Comparison of ENCODE assay signal across 2 cellular contexts in the genomic region with DNA sequence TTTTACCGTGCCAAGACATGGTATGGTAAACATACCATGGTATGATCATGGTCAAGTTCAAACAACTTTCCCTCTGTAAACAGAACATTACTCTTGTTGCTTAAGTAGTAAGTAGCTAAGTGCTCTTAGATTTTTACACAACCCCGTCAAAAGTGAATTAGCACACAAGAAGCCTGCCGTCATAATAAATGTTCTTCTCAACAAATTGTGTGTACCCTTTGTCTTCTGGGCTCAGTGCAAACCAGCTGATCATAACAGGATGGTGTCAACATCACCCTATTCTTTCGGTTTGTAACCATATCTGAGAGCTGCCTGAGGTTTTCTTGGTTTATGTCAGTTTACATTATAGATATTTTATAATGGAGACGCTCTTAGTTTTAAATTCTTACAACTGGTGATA.
TF ChIP-seq lines count a peak whose summit lies in the region.

No MANE protein-coding gene starts in this region.

TF ChIP-seq in SK-N-SH, 30 proteins besides CTCF, POLR2A, EP300 and RAD21 (continued from another document):
- TF ChIP-seq, protein P1, sequence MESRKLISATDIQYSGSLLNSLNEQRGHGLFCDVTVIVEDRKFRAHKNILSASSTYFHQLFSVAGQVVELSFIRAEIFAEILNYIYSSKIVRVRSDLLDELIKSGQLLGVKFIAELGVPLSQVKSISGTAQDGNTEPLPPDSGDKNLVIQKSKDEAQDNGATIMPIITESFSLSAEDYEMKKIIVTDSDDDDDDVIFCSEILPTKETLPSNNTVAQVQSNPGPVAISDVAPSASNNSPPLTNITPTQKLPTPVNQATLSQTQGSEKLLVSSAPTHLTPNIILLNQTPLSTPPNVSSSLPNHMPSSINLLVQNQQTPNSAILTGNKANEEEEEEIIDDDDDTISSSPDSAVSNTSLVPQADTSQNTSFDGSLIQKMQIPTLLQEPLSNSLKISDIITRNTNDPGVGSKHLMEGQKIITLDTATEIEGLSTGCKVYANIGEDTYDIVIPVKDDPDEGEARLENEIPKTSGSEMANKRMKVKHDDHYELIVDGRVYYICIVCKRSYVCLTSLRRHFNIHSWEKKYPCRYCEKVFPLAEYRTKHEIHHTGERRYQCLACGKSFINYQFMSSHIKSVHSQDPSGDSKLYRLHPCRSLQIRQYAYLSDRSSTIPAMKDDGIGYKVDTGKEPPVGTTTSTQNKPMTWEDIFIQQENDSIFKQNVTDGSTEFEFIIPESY (IDR thresholded peaks at IDR 0.05; ENCODE audit: borderline replicate concordance, low read depth): no peak
- TF ChIP-seq GATA2 (CRISPR knock-in tag; IDR thresholded peaks at IDR 0.05) (no peak), RXRA (IDR thresholded peaks at IDR 0.05; ENCODE audit: borderline replicate concordance, low read depth) (no peak), MXI1 (IDR thresholded peaks at IDR 0.05; ENCODE audit: low read depth, low read length) (no peak), YY1 (IDR thresholded peaks at IDR 0.05; ENCODE audit: low read depth) (no peak), SIN3A (IDR thresholded peaks at IDR 0.05; ENCODE audit: borderline replicate concordance, low read depth, low read length) (no peak), NRF1 (IDR thresholded peaks at IDR 0.05; ENCODE audit: low read depth, low read length) (no peak), NFIC (IDR thresholded peaks at IDR 0.05; ENCODE audit: borderline replicate concordance) (no peak), ELF1 (IDR thresholded peaks at IDR 0.05) (no peak), TCF12 (IDR thresholded peaks at IDR 0.05) (no peak), RCOR1 (IDR thresholded peaks at IDR 0.05; ENCODE audit: low read length) (no peak), EZH2phosphoT487 (IDR thresholded peaks at IDR 0.05; ENCODE audit: borderline replicate concordance, low read depth) (no peak)
- TF ChIP-seq, protein P2, sequence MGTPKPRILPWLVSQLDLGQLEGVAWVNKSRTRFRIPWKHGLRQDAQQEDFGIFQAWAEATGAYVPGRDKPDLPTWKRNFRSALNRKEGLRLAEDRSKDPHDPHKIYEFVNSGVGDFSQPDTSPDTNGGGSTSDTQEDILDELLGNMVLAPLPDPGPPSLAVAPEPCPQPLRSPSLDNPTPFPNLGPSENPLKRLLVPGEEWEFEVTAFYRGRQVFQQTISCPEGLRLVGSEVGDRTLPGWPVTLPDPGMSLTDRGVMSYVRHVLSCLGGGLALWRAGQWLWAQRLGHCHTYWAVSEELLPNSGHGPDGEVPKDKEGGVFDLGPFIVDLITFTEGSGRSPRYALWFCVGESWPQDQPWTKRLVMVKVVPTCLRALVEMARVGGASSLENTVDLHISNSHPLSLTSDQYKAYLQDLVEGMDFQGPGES (IDR thresholded peaks at IDR 0.05; ENCODE audit: low read depth, low read length): no peak
- TF ChIP-seq, protein P3, sequence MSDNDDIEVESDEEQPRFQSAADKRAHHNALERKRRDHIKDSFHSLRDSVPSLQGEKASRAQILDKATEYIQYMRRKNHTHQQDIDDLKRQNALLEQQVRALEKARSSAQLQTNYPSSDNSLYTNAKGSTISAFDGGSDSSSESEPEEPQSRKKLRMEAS (IDR thresholded peaks at IDR 0.05; ENCODE audit: low read depth): no peak
- TF ChIP-seq, protein P4, sequence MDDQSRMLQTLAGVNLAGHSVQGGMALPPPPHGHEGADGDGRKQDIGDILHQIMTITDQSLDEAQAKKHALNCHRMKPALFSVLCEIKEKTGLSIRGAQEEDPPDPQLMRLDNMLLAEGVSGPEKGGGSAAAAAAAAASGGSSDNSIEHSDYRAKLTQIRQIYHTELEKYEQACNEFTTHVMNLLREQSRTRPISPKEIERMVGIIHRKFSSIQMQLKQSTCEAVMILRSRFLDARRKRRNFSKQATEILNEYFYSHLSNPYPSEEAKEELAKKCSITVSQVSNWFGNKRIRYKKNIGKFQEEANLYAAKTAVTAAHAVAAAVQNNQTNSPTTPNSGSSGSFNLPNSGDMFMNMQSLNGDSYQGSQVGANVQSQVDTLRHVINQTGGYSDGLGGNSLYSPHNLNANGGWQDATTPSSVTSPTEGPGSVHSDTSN (IDR thresholded peaks at IDR 0.05): no peak
TF ChIP-seq in SK-N-SH: peak in this region for 0.

TF ChIP-seq in SK-N-SH treated with all-trans-retinoic acid at 6 μM for 48 hours, 23 proteins besides CTCF, POLR2A, EP300 and RAD21:
- TF ChIP-seq, protein P5, sequence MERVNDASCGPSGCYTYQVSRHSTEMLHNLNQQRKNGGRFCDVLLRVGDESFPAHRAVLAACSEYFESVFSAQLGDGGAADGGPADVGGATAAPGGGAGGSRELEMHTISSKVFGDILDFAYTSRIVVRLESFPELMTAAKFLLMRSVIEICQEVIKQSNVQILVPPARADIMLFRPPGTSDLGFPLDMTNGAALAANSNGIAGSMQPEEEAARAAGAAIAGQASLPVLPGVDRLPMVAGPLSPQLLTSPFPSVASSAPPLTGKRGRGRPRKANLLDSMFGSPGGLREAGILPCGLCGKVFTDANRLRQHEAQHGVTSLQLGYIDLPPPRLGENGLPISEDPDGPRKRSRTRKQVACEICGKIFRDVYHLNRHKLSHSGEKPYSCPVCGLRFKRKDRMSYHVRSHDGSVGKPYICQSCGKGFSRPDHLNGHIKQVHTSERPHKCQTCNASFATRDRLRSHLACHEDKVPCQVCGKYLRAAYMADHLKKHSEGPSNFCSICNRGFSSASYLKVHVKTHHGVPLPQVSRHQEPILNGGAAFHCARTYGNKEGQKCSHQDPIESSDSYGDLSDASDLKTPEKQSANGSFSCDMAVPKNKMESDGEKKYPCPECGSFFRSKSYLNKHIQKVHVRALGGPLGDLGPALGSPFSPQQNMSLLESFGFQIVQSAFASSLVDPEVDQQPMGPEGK (CRISPR knock-in tag; IDR thresholded peaks at IDR 0.05; ENCODE audit: borderline replicate concordance): no peak
